ENCODE assay signal across 25 cellular contexts in the genomic region with DNA sequence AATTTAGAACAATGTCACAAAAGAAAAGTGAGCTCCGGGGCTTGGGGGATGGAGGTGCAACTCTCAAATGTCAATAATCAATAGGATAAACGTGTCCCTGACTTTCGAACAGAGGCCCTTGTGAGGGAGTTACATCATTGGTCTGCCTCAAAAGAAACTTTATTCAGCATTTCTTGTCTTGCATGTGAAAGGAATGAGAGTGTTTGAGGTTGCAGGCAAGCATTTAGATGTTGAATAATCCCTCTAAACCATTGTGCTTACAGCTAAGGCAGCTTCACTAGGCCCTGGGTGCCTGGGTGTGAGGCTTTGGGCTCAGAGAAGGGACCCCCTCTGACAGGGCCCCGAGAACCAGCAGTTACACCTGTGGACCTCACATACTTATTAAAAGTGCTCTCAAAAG. TPM values are rescaled to one million over a fixed set of nuclear protein-coding genes. Genes with fewer than 3 reads are reported as not detected.
DNase-seq lines count a peak whose midpoint lies in the region; ATAC-seq, FAIRE-seq and TF ChIP-seq lines count a peak whose summit lies in the region.
"Had no signal": no experiment of that assay in that cellular context is flagged by ENCODE, and none has a peak within 500 bp of the region (broad histone marks: within the 10 kb centered on the region; RNA-seq: fewer than 3 reads in every experiment).

No MANE protein-coding gene starts in this region.

- no peaks in the 10 kb centered on the region for H3K36me3 Mint-ChIP-seq in activated T-helper 17 cell treated with anti-CD3 and anti-CD28 coated beads, Interleukin-2, amount 50 U/mL, for 72 hours (ENCODE audit: low read depth)

- 72% methylated on average over 4 of the region's 4 CpGs for WGBS in right cardiac atrium
- 53 to 61% (median 57%) methylated on average over 4 of the region's 4 CpGs for WGBS in ovary, 3 donors
- 77 to 83% (median 82%) methylated on average over 4 of the region's 4 CpGs for WGBS in small intestine, 3 donors

- peak overlapping the region; percentile 32 for H3K4me3 Mint-ChIP-seq in activated T-helper 17 cell treated with anti-CD3 and anti-CD28 coated beads, Interleukin-2, amount 50 U/mL, for 72 hours

- FAIRE-seq in small intestine (lab: Jason Lieb, UNC), result no peak
- FAIRE-seq: keratinocyte had no signal

- H3K4me1 ChIP-seq in right cardiac atrium (ENCODE audit: control insufficient read depth, insufficient read depth, low read length) (no peaks in the 10 kb centered on the region), left ventricle myocardium inferior (peaks cover 69% of the 10 kb centered on the region), ovary (ENCODE audit: insufficient read depth) (peaks cover 7% of the 10 kb centered on the region), colonic mucosa (no peaks in the 10 kb centered on the region), small intestine (ENCODE audit: control insufficient read depth in 2 of 2, insufficient read depth in 1 of 2, low read depth in 1 of 2, low read length in 1 of 2) (no peaks in the 10 kb centered on the region)

- no peak for TF ChIP-seq EP300 in ovary (IDR thresholded peaks at IDR 0.05)

- TF ChIP-seq POLR2A in ovary (IDR thresholded peaks at IDR 0.05), result no peak

- H3K9me3 ChIP-seq in right cardiac atrium (ENCODE audit: control insufficient read depth, low read length) (no peaks in the 10 kb centered on the region), left ventricle myocardium inferior (replicated peaks) (no peaks in the 10 kb centered on the region), ovary (no peaks in the 10 kb centered on the region), colonic mucosa (no peaks in the 10 kb centered on the region), small intestine (ENCODE audit: control insufficient read depth, low read depth) (no peaks in the 10 kb centered on the region)
- H3K9me3 ChIP-seq: BLaER1, SK-N-SH, upper lobe of right lung had no signal

- H3K36me3 ChIP-seq in left ventricle myocardium inferior (no peaks in the 10 kb centered on the region), ovary (no peaks in the 10 kb centered on the region), colonic mucosa (no peaks in the 10 kb centered on the region), small intestine (ENCODE audit: control insufficient read depth in 2 of 2, insufficient read depth in 2 of 2, low read length in 2 of 2) (no peaks in the 10 kb centered on the region)
- H3K36me3 ChIP-seq: BLaER1, upper lobe of right lung, WERI-Rb-1 had no signal

- H3K27me3 ChIP-seq in right cardiac atrium (ENCODE audit: control insufficient read depth, insufficient read depth), result no peaks in the 10 kb centered on the region
- H3K27me3 ChIP-seq in left ventricle myocardium inferior (ENCODE audit: low read depth), result no peaks in the 10 kb centered on the region
- no peaks in the 10 kb centered on the region for H3K27me3 ChIP-seq in ovary
- H3K27me3 ChIP-seq in colonic mucosa, result no peaks in the 10 kb centered on the region
- no peaks in the 10 kb centered on the region for H3K27me3 ChIP-seq in small intestine (ENCODE audit: control insufficient read depth in 2 of 2, insufficient read depth in 2 of 2, low read length in 2 of 2)
- H3K27me3 ChIP-seq: BLaER1, foreskin keratinocyte, hepatocyte, upper lobe of right lung had no signal

- H3K27ac Mint-ChIP-seq in activated T-helper 17 cell treated with anti-CD3 and anti-CD28 coated beads, Interleukin-2, amount 50 U/mL, for 72 hours, result peak overlapping the region; percentile 29
- H3K27ac Mint-ChIP-seq: activated T-helper 2 cell treated with anti-CD3 and anti-CD28 coated beads, Interferon-gamma antibody, Interleukin-2, Interleukin-4, amounts not matched to agents 10 μg/mL and 5 μg/mL and 100 μg/mL, durations not matched to agents 14 hours and 24 hours and 36 hours had no signal

- H3K4me3 ChIP-seq in right cardiac atrium (ENCODE audit: low read length) (no peak overlapping the region), left ventricle myocardium inferior (no peak overlapping the region), ovary (no peak overlapping the region), colonic mucosa (no peak overlapping the region), small intestine (ENCODE audit: low read depth in 1 of 2, low read length in 2 of 2) (no peak overlapping the region)
- H3K4me3 ChIP-seq: BLaER1, hepatocyte, lung, upper lobe of right lung had no signal

- peaks cover 10% of the 10 kb centered on the region for H3K4me1 Mint-ChIP-seq in activated T-helper 17 cell treated with anti-CD3 and anti-CD28 coated beads, Interleukin-2, amount 50 U/mL, for 72 hours

- peaks cover 4% of the 10 kb centered on the region for H3K9me3 Mint-ChIP-seq in activated T-helper 17 cell treated with anti-CD3 and anti-CD28 coated beads, Interleukin-2, amount 50 U/mL, for 72 hours
- H3K9me3 Mint-ChIP-seq: activated T-helper 2 cell treated with anti-CD3 and anti-CD28 coated beads, Interferon-gamma antibody, Interleukin-2, Interleukin-4, amounts not matched to agents 10 μg/mL and 5 μg/mL and 100 μg/mL, durations not matched to agents 14 hours and 24 hours and 36 hours had no signal

- DNase-seq in Right ventricle myocardium superior (no peak), right cardiac atrium (no peak), left ventricle myocardium inferior (no peak), ovary (no peak), NCI-H345 (lab: John Stamatoyannopoulos, UW) (no peak), colonic mucosa (no peak), small intestine (no peak)
- DNase-seq: activated CD4-positive, alpha-beta T cell treated with anti-CD3 and anti-CD28 coated beads, Interleukin-2, amount 50 U/mL, for 1 hour; Calu3; effector CD4-positive, alpha-beta T cell; erythroblast; foreskin keratinocyte; HCEC 1CT; KG1; NCI-H2171; NCI-H524 treated with DMSO at 0.1 percent for 48 hours; SK-N-SH; upper lobe of right lung; WERI-Rb-1 had no signal

- TF ChIP-seq CTCF in left ventricle myocardium inferior (IDR thresholded peaks at IDR 0.05; ENCODE audit: borderline replicate concordance) (no peak), ovary (IDR thresholded peaks at IDR 0.05) (no peak), colonic mucosa (IDR thresholded peaks at IDR 0.05) (no peak)

- ATAC-seq in Right ventricle myocardium superior (ENCODE audit: poor library complexity) (peak; percentile 2), right cardiac atrium (no peak)
- no peak for ATAC-seq in activated T-helper 17 cell treated with anti-CD3 and anti-CD28 coated beads, Interleukin-2, amount 50 U/mL, for 72 hours (replicated peaks)
- ATAC-seq: upper lobe of right lung had no signal

- intact Hi-C loops in Right ventricle myocardium superior (cut with DNase I), result no loop called here
- intact Hi-C loops in right cardiac atrium (cut with DNase I), result no loop called here
- intact Hi-C loops in left ventricle myocardium inferior (cut with micrococcal nuclease), result no loop called here
- intact Hi-C loops in ovary (cut with DNase I), result no loop called here
- intact Hi-C loops in colonic mucosa (cut with DNase I), result no loop called here

- H3K27ac ChIP-seq in right cardiac atrium (ENCODE audit: low read length) (no peak overlapping the region), left ventricle myocardium inferior (replicated peaks) (peak overlapping the region; percentile 94), ovary (peak overlapping the region; percentile 43 to 66), colonic mucosa (no peak overlapping the region), small intestine (ENCODE audit: low read depth in 1 of 2, low read length in 1 of 2) (no peak overlapping the region)
- H3K27ac ChIP-seq: BLaER1, foreskin keratinocyte, hepatocyte, upper lobe of right lung, WERI-Rb-1 had no signal

- H3K9ac ChIP-seq in colonic mucosa (ENCODE audit: low read depth in 2 of 2, low read length in 2 of 2), result no peak overlapping the region
- H3K9ac ChIP-seq: BLaER1, SK-N-SH had no signal

- peaks cover 18% of the 10 kb centered on the region for H3K27me3 Mint-ChIP-seq in activated T-helper 17 cell treated with anti-CD3 and anti-CD28 coated beads, Interleukin-2, amount 50 U/mL, for 72 hours

RNA-seq across cellular contexts. Expression of gene FHL2, which starts 28.6 kb away (rescaled TPM):
- total RNA-seq in Right ventricle myocardium superior (1,567 TPM), right cardiac atrium (100 to 1,000 TPM; 423 to 631 (median 511) TPM), left ventricle myocardium inferior (2,742 TPM), ovary (1,000 to 10,000 TPM in 1 of 7 donors, 100 to 1,000 TPM in 6; 300 to 1,049 (median 495) TPM), colonic mucosa (100 to 1,000 TPM; 103 to 212 TPM)
- polyA plus RNA-seq in right cardiac atrium (410 TPM), ovary (100 to 1,000 TPM; 320 to 628 TPM), small intestine (100 to 1,000 TPM in 2 of 3 donors, 10 to 100 TPM in 1; 39.4 to 150 (median 112) TPM)
- total RNA-seq in activated T-helper 17 cell treated with anti-CD3 and anti-CD28 coated beads, Interleukin-2, amount 50 U/mL, for 72 hours, result 1 to 10 TPM; 2.2 to 2.3 TPM

Comparison
In these comparisons a context has a peak if more than half of its experiments do, and no peak if none do; other contexts are left out.
1. H3K27ac ChIP-seq: peak in left ventricle myocardium inferior (single experiment) and ovary (2 of 2); none in right cardiac atrium (single experiment), colonic mucosa (single experiment) and small intestine (0 of 2).
2. RNA of gene FHL2, which starts 28.6 kb away (total RNA-seq): 2,742 TPM in left ventricle myocardium inferior (single experiment), 1,567 TPM in Right ventricle myocardium superior (single experiment), 423 to 631 TPM in right cardiac atrium, 300 to 1,049 TPM in ovary and 103 to 212 TPM in colonic mucosa; 2.2 to 2.3 TPM in activated T-helper 17 cell treated with anti-CD3 and anti-CD28 coated beads, Interleukin-2, amount 50 U/mL, for 72 hours; every median in the first group is over 10 times any median in the second.